In genomic region chr4:39614487-39615162, GRCh38 we compare ENCODE assay signal across 11 cellular contexts. TPM values are rescaled to one million over a fixed set of nuclear protein-coding genes. Genes with fewer than 3 reads are reported as not detected.
DNase-seq lines count a peak whose midpoint lies in the region; FAIRE-seq and TF ChIP-seq lines count a peak whose summit lies in the region.
"Had no signal": no experiment of that assay in that cellular context is flagged by ENCODE, and none has a peak within 500 bp of the region (broad histone marks: within the 10 kb centered on the region; RNA-seq: fewer than 3 reads in every experiment).

No MANE protein-coding gene starts in this region.

- H3K9me3 ChIP-seq in ascending aorta (no peaks in the 10 kb centered on the region), neural progenitor cell (ENCODE audit: low read depth) (no peaks in the 10 kb centered on the region)

- DNase-seq in H4 (ENCODE audit: low spot score) (peak; percentile 66), ascending aorta (ENCODE audit: low spot score in 2 of 2) (no peak), kidney glomerular epithelial cell (lab: John Stamatoyannopoulos, UW) (peak; percentile 81), neural progenitor cell (ENCODE audit: low spot score) (no peak), iPS-NIHi11 (ENCODE audit: low spot score) (no peak), GM10248 (ENCODE audit: extremely low spot score) (no peak), 8988T (no peak)
- DNase-seq: NCI-H1417 treated with DMSO at 0.1 percent for 48 hours had no signal

- H3K36me3 ChIP-seq in ascending aorta (peaks cover 0 to under 1% of the 10 kb centered on the region in 2 donors), neural progenitor cell (no peaks in the 10 kb centered on the region)

- no peak overlapping the region for H3K9ac ChIP-seq in neural progenitor cell

- peaks cover 9% of the 10 kb centered on the region for H4K20me1 ChIP-seq in neural progenitor cell (ENCODE audit: low read depth)

- CTCF ChIA-PET in GM10248 (lab: Yijun Ruan, JAX): interaction anchor here (1.6 to 5.3 kb wide), 2 partner anchors 10 to 146 kb away, joined by 4 to 26 read pairs; no protein-coding TSS in a partner anchor

- intact Hi-C loops in ascending aorta (cut with DNase I): loop anchor here (2.0 kb wide), 1 partner anchor 86 kb away; no protein-coding TSS in a partner anchor

- no peak overlapping the region for H3K4me3 Mint-ChIP-seq in neural progenitor cell

- H3K4me1 ChIP-seq in ascending aorta: peaks cover 2 to 41% of the 10 kb centered on the region in 2 donors
- H3K4me1 ChIP-seq in neural progenitor cell: no peaks in the 10 kb centered on the region

- H3K27me3 Mint-ChIP-seq in neural progenitor cell (ENCODE audit: insufficient read depth, low read depth): peaks cover 5% of the 10 kb centered on the region

- no peak overlapping the region for H3K27ac Mint-ChIP-seq in neural progenitor cell
- H3K27ac Mint-ChIP-seq: activated T-helper 2 cell treated with anti-CD3 and anti-CD28 coated beads, Interferon-gamma antibody, Interleukin-2, Interleukin-4, amounts not matched to agents 10 μg/mL and 5 μg/mL and 100 μg/mL, durations not matched to agents 14 hours and 24 hours and 36 hours had no signal

- H3K27ac ChIP-seq in ascending aorta: peak overlapping the region; percentile 78 to 86
- H3K27ac ChIP-seq in neural progenitor cell: no peak overlapping the region
- H3K27ac ChIP-seq: VCaP had no signal

- H3K27me3 ChIP-seq in ascending aorta (no peaks in the 10 kb centered on the region), neural progenitor cell (no peaks in the 10 kb centered on the region)

- H2AFZ ChIP-seq in neural progenitor cell (replicated peaks): no peak overlapping the region

- peaks cover 4% of the 10 kb centered on the region for H3K36me3 Mint-ChIP-seq in neural progenitor cell

- H3K4me2 ChIP-seq in neural progenitor cell: no peak overlapping the region

- peak; percentile 58 for FAIRE-seq in A204.1 (lab: Jason Lieb, UNC)

- H3K4me3 ChIP-seq in ascending aorta (peak overlapping the region in 1 of 2 donors; percentile 27), neural progenitor cell (no peak overlapping the region)

- no peaks in the 10 kb centered on the region for H3K79me2 ChIP-seq in neural progenitor cell (ENCODE audit: low read depth)

- POLR2A ChIA-PET in GM10248 (lab: Yijun Ruan, JAX): no interaction called here

- no peaks in the 10 kb centered on the region for H3K9me3 Mint-ChIP-seq in neural progenitor cell
- H3K9me3 Mint-ChIP-seq: activated T-helper 2 cell treated with anti-CD3 and anti-CD28 coated beads, Interferon-gamma antibody, Interleukin-2, Interleukin-4, amounts not matched to agents 10 μg/mL and 5 μg/mL and 100 μg/mL, durations not matched to agents 14 hours and 24 hours and 36 hours had no signal

- peaks cover under 1% of the 10 kb centered on the region for H3K4me1 Mint-ChIP-seq in neural progenitor cell

- peaks cover 9% of the 10 kb centered on the region for H3F3A ChIP-seq in neural progenitor cell (ENCODE audit: low read depth)

- TF ChIP-seq CTCF in ascending aorta (IDR thresholded peaks at IDR 0.05) (no peak), neural progenitor cell (IDR thresholded peaks at IDR 0.05) (no peak), GM10248 (IDR thresholded peaks at IDR 0.05; ENCODE audit: control extremely low read depth, extremely low read depth, low read depth, missing control alignments) (no peak)

RNA-seq across cellular contexts. Expression of gene SMIM14, which starts 24.0 kb away (rescaled TPM):
- 64.1 and 73.3 TPM in 2 replicates for total RNA-seq in H4 (2014; rRNA removed; shearing (Covaris generic))
- total RNA-seq in ascending aorta (48.2 TPM), neural progenitor cell (ENCODE audit: low replicate concordance) (43.5 and 91.0 TPM in 2 replicates)

Comparison
In these comparisons a context has a peak if more than half of its experiments do, and no peak if none do; other contexts are left out.
1. DNase-seq: peak in H4 (single experiment) and kidney glomerular epithelial cell (single experiment); none in ascending aorta (0 of 2), neural progenitor cell (single experiment), iPS-NIHi11 (single experiment), GM10248 (single experiment) and 8988T (single experiment).